In the genomic region with DNA sequence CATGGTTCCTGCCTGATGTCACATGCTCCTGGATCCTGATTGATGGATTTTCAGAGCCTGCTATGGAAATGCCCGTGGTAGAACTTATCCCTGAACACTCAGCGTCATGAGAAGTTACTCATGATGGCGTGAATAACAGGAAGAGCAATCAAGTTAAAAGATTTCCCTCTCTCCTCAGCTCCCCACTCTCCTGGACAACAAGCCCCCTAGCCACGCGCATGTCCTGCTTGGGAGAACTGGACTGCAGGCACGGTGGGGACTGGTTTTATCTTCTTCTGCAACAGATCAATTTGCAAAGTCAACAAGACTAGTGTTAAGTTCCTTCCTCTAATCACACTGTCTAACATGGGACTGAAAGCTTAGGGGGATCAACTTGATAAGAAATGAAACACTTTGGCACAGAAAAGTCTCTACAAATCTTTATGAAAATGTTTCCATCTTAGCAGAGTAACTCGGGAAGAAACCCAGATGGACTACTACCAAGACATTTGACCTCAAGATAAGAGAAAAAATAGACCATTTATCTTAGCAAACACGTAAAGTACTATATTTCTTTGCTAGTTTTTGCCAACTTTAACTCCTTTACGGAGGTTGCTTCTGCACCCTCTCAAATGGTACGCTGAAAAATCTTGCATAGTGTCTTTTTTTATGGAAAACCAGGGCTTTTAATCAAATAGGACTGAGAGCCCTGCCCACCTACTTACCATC, we compare ENCODE assay signal across 1 cellular context.
TF ChIP-seq lines count a peak whose summit lies in the region.

No MANE protein-coding gene starts in this region.

TF ChIP-seq in HepG2, 621 proteins besides CTCF, POLR2A, EP300 and RAD21 (continued from another document and continues in another):
- TF ChIP-seq, protein P1, sequence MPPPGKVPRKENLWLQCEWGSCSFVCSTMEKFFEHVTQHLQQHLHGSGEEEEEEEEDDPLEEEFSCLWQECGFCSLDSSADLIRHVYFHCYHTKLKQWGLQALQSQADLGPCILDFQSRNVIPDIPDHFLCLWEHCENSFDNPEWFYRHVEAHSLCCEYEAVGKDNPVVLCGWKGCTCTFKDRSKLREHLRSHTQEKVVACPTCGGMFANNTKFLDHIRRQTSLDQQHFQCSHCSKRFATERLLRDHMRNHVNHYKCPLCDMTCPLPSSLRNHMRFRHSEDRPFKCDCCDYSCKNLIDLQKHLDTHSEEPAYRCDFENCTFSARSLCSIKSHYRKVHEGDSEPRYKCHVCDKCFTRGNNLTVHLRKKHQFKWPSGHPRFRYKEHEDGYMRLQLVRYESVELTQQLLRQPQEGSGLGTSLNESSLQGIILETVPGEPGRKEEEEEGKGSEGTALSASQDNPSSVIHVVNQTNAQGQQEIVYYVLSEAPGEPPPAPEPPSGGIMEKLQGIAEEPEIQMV (CRISPR knock-in tag; IDR thresholded peaks at IDR 0.05; ENCODE audit: low read depth): no peak
- TF ChIP-seq, protein P2, sequence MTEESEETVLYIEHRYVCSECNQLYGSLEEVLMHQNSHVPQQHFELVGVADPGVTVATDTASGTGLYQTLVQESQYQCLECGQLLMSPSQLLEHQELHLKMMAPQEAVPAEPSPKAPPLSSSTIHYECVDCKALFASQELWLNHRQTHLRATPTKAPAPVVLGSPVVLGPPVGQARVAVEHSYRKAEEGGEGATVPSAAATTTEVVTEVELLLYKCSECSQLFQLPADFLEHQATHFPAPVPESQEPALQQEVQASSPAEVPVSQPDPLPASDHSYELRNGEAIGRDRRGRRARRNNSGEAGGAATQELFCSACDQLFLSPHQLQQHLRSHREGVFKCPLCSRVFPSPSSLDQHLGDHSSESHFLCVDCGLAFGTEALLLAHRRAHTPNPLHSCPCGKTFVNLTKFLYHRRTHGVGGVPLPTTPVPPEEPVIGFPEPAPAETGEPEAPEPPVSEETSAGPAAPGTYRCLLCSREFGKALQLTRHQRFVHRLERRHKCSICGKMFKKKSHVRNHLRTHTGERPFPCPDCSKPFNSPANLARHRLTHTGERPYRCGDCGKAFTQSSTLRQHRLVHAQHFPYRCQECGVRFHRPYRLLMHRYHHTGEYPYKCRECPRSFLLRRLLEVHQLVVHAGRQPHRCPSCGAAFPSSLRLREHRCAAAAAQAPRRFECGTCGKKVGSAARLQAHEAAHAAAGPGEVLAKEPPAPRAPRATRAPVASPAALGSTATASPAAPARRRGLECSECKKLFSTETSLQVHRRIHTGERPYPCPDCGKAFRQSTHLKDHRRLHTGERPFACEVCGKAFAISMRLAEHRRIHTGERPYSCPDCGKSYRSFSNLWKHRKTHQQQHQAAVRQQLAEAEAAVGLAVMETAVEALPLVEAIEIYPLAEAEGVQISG (CRISPR knock-in tag; IDR thresholded peaks at IDR 0.05): 0 out of 2 replicates have a peak, but pooled peaks have one; percentile 26
- TF ChIP-seq, protein P3, sequence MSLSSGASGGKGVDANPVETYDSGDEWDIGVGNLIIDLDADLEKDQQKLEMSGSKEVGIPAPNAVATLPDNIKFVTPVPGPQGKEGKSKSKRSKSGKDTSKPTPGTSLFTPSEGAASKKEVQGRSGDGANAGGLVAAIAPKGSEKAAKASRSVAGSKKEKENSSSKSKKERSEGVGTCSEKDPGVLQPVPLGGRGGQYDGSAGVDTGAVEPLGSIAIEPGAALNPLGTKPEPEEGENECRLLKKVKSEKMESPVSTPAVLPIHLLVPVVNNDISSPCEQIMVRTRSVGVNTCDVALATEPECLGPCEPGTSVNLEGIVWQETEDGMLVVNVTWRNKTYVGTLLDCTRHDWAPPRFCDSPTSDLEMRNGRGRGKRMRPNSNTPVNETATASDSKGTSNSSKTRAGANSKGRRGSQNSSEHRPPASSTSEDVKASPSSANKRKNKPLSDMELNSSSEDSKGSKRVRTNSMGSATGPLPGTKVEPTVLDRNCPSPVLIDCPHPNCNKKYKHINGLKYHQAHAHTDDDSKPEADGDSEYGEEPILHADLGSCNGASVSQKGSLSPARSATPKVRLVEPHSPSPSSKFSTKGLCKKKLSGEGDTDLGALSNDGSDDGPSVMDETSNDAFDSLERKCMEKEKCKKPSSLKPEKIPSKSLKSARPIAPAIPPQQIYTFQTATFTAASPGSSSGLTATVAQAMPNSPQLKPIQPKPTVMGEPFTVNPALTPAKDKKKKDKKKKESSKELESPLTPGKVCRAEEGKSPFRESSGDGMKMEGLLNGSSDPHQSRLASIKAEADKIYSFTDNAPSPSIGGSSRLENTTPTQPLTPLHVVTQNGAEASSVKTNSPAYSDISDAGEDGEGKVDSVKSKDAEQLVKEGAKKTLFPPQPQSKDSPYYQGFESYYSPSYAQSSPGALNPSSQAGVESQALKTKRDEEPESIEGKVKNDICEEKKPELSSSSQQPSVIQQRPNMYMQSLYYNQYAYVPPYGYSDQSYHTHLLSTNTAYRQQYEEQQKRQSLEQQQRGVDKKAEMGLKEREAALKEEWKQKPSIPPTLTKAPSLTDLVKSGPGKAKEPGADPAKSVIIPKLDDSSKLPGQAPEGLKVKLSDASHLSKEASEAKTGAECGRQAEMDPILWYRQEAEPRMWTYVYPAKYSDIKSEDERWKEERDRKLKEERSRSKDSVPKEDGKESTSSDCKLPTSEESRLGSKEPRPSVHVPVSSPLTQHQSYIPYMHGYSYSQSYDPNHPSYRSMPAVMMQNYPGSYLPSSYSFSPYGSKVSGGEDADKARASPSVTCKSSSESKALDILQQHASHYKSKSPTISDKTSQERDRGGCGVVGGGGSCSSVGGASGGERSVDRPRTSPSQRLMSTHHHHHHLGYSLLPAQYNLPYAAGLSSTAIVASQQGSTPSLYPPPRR (CRISPR knock-in tag; IDR thresholded peaks at IDR 0.05; ENCODE audit: borderline replicate concordance): peak; percentile 53; the same call in 1 of the 2 replicates
- TF ChIP-seq HNF4A (CRISPR knock-in tag; IDR thresholded peaks at IDR 0.05) (peak; percentile 37), NFIB (CRISPR knock-in tag; IDR thresholded peaks at IDR 0.05; ENCODE audit: borderline replicate concordance) (no peak), FOXO1 (CRISPR knock-in tag; IDR thresholded peaks at IDR 0.05) (peak; percentile 49; the same call in 1 of the 2 replicates), MTA1 (CRISPR knock-in tag; IDR thresholded peaks at IDR 0.05; ENCODE audit: borderline replicate concordance) (no peak), SNAI1 (CRISPR knock-in tag; IDR thresholded peaks at IDR 0.05; ENCODE audit: borderline replicate concordance) (no peak), ZSCAN9 (CRISPR knock-in tag; IDR thresholded peaks at IDR 0.05; ENCODE audit: borderline replicate concordance) (no peak), ZNF383 (CRISPR knock-in tag; IDR thresholded peaks at IDR 0.05; ENCODE audit: borderline replicate concordance) (no peak), SOX5 (CRISPR knock-in tag; IDR thresholded peaks at IDR 0.05; ENCODE audit: borderline replicate concordance) (0 out of 2 replicates have a peak, but pooled peaks have one; percentile 45), CREB1 (IDR thresholded peaks at IDR 0.05) (no peak), CREB1 (CRISPR knock-in tag; IDR thresholded peaks at IDR 0.05) (peak; percentile 58), GATAD2A (CRISPR knock-in tag; IDR thresholded peaks at IDR 0.05) (peak; percentile 56), SPEN (CRISPR knock-in tag; IDR thresholded peaks at IDR 0.05; ENCODE audit: low read depth) (no peak), ONECUT2 (CRISPR knock-in tag; IDR thresholded peaks at IDR 0.05) (peak; percentile 70), ZNF644 (CRISPR knock-in tag; IDR thresholded peaks at IDR 0.05; ENCODE audit: low read depth) (peak; percentile 44; the same call in 1 of the 2 replicates), ZNF292 (CRISPR knock-in tag; IDR thresholded peaks at IDR 0.05; ENCODE audit: borderline replicate concordance, low read depth) (0 out of 2 replicates have a peak, but pooled peaks have one; percentile 41), ZNF441 (CRISPR knock-in tag; IDR thresholded peaks at IDR 0.05; ENCODE audit: borderline replicate concordance) (no peak), POGZ (CRISPR knock-in tag; IDR thresholded peaks at IDR 0.05) (peak; percentile 37; the same call in 1 of the 2 replicates), NR2F2 (IDR thresholded peaks at IDR 0.05; ENCODE audit: borderline replicate concordance, low read depth) (no peak), ZFP62 (CRISPR knock-in tag; IDR thresholded peaks at IDR 0.05) (no peak), ZNF883 (CRISPR knock-in tag; IDR thresholded peaks at IDR 0.05; ENCODE audit: not compliant biosample characterization) (no peak), ZFAT (CRISPR knock-in tag; conservative IDR thresholded peaks at IDR 0.05) (no peak), NONO (IDR thresholded peaks at IDR 0.05) (no peak), NONO (CRISPR knock-in tag; conservative IDR thresholded peaks at IDR 0.05) (0 out of 2 replicates have a peak, but pooled peaks have one; percentile 26)
- TF ChIP-seq, protein P4, sequence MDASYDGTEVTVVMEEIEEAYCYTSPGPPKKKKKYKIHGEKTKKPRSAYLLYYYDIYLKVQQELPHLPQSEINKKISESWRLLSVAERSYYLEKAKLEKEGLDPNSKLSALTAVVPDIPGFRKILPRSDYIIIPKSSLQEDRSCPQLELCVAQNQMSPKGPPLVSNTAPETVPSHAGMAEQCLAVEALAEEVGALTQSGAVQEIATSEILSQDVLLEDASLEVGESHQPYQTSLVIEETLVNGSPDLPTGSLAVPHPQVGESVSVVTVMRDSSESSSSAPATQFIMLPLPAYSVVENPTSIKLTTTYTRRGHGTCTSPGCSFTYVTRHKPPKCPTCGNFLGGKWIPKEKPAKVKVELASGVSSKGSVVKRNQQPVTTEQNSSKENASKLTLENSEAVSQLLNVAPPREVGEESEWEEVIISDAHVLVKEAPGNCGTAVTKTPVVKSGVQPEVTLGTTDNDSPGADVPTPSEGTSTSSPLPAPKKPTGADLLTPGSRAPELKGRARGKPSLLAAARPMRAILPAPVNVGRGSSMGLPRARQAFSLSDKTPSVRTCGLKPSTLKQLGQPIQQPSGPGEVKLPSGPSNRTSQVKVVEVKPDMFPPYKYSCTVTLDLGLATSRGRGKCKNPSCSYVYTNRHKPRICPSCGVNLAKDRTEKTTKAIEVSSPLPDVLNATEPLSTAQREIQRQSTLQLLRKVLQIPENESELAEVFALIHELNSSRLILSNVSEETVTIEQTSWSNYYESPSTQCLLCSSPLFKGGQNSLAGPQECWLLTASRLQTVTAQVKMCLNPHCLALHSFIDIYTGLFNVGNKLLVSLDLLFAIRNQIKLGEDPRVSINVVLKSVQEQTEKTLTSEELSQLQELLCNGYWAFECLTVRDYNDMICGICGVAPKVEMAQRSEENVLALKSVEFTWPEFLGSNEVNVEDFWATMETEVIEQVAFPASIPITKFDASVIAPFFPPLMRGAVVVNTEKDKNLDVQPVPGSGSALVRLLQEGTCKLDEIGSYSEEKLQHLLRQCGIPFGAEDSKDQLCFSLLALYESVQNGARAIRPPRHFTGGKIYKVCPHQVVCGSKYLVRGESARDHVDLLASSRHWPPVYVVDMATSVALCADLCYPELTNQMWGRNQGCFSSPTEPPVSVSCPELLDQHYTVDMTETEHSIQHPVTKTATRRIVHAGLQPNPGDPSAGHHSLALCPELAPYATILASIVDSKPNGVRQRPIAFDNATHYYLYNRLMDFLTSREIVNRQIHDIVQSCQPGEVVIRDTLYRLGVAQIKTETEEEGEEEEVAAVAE (CRISPR knock-in tag; IDR thresholded peaks at IDR 0.05; ENCODE audit: borderline replicate concordance): 0 out of 2 replicates have a peak, but pooled peaks have one; percentile 32
- TF ChIP-seq, protein P5, sequence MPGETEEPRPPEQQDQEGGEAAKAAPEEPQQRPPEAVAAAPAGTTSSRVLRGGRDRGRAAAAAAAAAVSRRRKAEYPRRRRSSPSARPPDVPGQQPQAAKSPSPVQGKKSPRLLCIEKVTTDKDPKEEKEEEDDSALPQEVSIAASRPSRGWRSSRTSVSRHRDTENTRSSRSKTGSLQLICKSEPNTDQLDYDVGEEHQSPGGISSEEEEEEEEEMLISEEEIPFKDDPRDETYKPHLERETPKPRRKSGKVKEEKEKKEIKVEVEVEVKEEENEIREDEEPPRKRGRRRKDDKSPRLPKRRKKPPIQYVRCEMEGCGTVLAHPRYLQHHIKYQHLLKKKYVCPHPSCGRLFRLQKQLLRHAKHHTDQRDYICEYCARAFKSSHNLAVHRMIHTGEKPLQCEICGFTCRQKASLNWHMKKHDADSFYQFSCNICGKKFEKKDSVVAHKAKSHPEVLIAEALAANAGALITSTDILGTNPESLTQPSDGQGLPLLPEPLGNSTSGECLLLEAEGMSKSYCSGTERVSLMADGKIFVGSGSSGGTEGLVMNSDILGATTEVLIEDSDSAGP (CRISPR knock-in tag; IDR thresholded peaks at IDR 0.05; ENCODE audit: borderline replicate concordance): no peak
- TF ChIP-seq, protein P6, sequence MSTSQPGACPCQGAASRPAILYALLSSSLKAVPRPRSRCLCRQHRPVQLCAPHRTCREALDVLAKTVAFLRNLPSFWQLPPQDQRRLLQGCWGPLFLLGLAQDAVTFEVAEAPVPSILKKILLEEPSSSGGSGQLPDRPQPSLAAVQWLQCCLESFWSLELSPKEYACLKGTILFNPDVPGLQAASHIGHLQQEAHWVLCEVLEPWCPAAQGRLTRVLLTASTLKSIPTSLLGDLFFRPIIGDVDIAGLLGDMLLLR (CRISPR knock-in tag; IDR thresholded peaks at IDR 0.05): no peak
- TF ChIP-seq, protein P7, sequence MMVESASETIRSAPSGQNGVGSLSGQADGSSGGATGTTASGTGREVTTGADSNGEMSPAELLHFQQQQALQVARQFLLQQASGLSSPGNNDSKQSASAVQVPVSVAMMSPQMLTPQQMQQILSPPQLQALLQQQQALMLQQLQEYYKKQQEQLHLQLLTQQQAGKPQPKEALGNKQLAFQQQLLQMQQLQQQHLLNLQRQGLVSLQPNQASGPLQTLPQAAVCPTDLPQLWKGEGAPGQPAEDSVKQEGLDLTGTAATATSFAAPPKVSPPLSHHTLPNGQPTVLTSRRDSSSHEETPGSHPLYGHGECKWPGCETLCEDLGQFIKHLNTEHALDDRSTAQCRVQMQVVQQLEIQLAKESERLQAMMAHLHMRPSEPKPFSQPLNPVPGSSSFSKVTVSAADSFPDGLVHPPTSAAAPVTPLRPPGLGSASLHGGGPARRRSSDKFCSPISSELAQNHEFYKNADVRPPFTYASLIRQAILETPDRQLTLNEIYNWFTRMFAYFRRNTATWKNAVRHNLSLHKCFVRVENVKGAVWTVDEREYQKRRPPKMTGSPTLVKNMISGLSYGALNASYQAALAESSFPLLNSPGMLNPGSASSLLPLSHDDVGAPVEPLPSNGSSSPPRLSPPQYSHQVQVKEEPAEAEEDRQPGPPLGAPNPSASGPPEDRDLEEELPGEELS (CRISPR knock-in tag; IDR thresholded peaks at IDR 0.05): peak; percentile 41; the same call in 1 of the 2 replicates
- TF ChIP-seq, protein P8, sequence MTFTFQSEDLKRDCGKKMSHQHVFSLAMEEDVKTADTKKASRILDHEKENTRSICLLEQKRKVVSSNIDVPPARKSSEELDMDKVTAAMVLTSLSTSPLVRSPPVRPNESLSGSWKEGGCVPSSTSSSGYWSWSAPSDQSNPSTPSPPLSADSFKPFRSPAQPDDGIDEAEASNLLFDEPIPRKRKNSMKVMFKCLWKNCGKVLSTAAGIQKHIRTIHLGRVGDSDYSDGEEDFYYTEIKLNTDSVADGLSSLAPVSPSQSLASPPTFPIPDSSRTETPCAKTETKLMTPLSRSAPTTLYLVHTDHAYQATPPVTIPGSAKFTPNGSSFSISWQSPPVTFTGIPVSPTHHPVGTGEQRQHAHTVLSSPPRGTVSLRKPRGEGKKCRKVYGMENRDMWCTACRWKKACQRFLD (CRISPR knock-in tag; IDR thresholded peaks at IDR 0.05; ENCODE audit: borderline replicate concordance): no peak
